In the genomic region with DNA sequence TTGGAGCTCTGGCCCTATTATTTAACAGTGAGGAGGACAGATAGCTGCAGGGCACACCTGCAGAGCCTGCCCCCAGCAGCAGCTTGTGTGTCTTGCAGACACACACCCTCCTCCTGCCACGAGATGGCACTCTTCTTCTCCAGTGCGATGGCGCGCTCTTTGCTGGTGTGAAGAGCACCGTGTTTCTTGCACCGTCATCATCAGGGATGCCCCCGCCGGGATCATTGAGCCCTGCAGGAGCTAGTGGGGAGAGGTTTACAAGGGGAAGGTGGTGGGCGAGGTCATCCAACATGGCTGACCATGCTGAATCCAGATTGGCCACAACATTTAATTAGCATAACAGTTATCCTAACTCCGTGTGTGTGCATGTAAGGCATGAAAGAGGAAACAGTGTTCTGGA, we compare ENCODE assay signal across 8 cellular contexts.
DNase-seq lines count a peak whose midpoint lies in the region; ATAC-seq and TF ChIP-seq lines count a peak whose summit lies in the region.

No MANE protein-coding gene starts in this region.

- no peaks in the 10 kb centered on the region for H4K20me1 ChIP-seq in PC-3 (ENCODE audit: low read length)

- H3K27me3 ChIP-seq in PC-3 (ENCODE audit: low read length) (no peaks in the 10 kb centered on the region), neutrophil (peaks cover 9% of the 10 kb centered on the region)

- H3K4me2 ChIP-seq in PC-3 (ENCODE audit: low read length), result peak overlapping the region; percentile 59

- POLR2A ChIA-PET in PC-3 (lab: Charles Lee; ENCODE audit: unreplicated experiment), result no interaction called here

- no peaks in the 10 kb centered on the region for H3K36me3 Mint-ChIP-seq in activated T-cell treated with anti-CD3 and anti-CD28 coated beads, Interleukin-2, amount 50 U/mL, for 4 hours (ENCODE audit: insufficient read depth)

- peak overlapping the region; percentile 30 for H3K9ac ChIP-seq in PC-3 (ENCODE audit: low read length)

- no peaks in the 10 kb centered on the region for H3F3A ChIP-seq in PC-3 (ENCODE audit: low read length, unreplicated experiment)

- H3K4me1 ChIP-seq in PC-3 (ENCODE audit: insufficient read depth, low read length) (peaks cover 7% of the 10 kb centered on the region; the same call in 1 of the 2 replicates), neutrophil (ENCODE audit: control insufficient read depth in 1 of 2, insufficient read depth in 1 of 2, low read depth in 1 of 2, low read length in 1 of 2) (no peaks in the 10 kb centered on the region)

- H3K79me2 ChIP-seq in PC-3 (ENCODE audit: low read length), result no peaks in the 10 kb centered on the region

- peak; percentile 97 for ATAC-seq in GM21786 (IDR thresholded peaks at IDR 0.05; ENCODE audit: unreplicated experiment)
- peak; percentile 99 for ATAC-seq in PC-3
- ATAC-seq in activated T-cell treated with anti-CD3 and anti-CD28 coated beads, Interleukin-2, amount 50 U/mL, for 4 hours, result peak; percentile 87 to 96

- no TSS peak for BruUV-seq in PC-3 (replicated peaks; lab: Mats Ljungman, UMichigan)

- H3K9me3 ChIP-seq in PC-3 (ENCODE audit: low read length), result no peaks in the 10 kb centered on the region
- no peaks in the 10 kb centered on the region for H3K9me3 ChIP-seq in neutrophil

- peak overlapping the region; percentile 30 for H3K4me3 Mint-ChIP-seq in activated T-cell treated with anti-CD3 and anti-CD28 coated beads, Interleukin-2, amount 50 U/mL, for 4 hours

- H3K27ac ChIP-seq in PC-3 (ENCODE audit: low read length), result no peak overlapping the region
- no peak overlapping the region for H3K27ac ChIP-seq in neutrophil

- CTCF ChIA-PET in PC-3 (lab: Charles Lee), result interaction anchor here (0.6 to 1.2 kb wide), 8 partner anchors 12 to 260 kb away, joined by 3 to 5 read pairs (median 3); no protein-coding TSS in a partner anchor

- intact Hi-C loops in PC-3 (cut with micrococcal nuclease), result loop anchor here (5.0 kb wide), 4 partner anchors 46 to 361 kb away; partner anchors contain the start of gene RAB20

- H3K9me3 Mint-ChIP-seq in activated T-cell treated with anti-CD3 and anti-CD28 coated beads, Interleukin-2, amount 50 U/mL, for 4 hours, result no peaks in the 10 kb centered on the region

- peak overlapping the region; percentile 25 for H3K4me3 ChIP-seq in Jurkat, Clone E6-1 (ENCODE audit: low read length)
- peak overlapping the region; percentile 43; the same call in 1 of the 2 replicates for H3K4me3 ChIP-seq in PC-3 (ENCODE audit: low read length)
- no peak overlapping the region for H3K4me3 ChIP-seq in fibroblast of pulmonary artery (replicated peaks; ENCODE audit: low read depth, low read length)
- H3K4me3 ChIP-seq in neutrophil (ENCODE audit: low read depth in 1 of 2, low read length in 1 of 2), result no peak overlapping the region

- TF ChIP-seq CTCF in PC-3 (conservative IDR thresholded peaks at IDR 0.05; ENCODE audit: low read depth, low read length) (peak; percentile 88), fibroblast of pulmonary artery (IDR thresholded peaks at IDR 0.05; ENCODE audit: low read length, missing control alignments) (peak; percentile 79), neutrophil (IDR thresholded peaks at IDR 0.05) (peak; percentile 73)

- peaks cover 4% of the 10 kb centered on the region for H3K4me1 Mint-ChIP-seq in activated T-cell treated with anti-CD3 and anti-CD28 coated beads, Interleukin-2, amount 50 U/mL, for 4 hours (ENCODE audit: low read depth)

- H3K36me3 ChIP-seq in PC-3 (ENCODE audit: low read depth, low read length) (no peaks in the 10 kb centered on the region), neutrophil (no peaks in the 10 kb centered on the region)

- DNase-seq in EL (peak; percentile 44), PC-3 (peak; percentile 78), fibroblast of pulmonary artery (ENCODE audit: low read depth) (peak; percentile 76), superior temporal gyrus (ENCODE audit: extremely low spot score) (peak; percentile 83)
- peak; percentile 63 for DNase-seq in Jurkat, Clone E6-1 (ENCODE audit: low read depth, low spot score)
- DNase-seq in activated T-cell treated with anti-CD3 and anti-CD28 coated beads, Interleukin-2, amount 50 U/mL, for 4 hours, result peak; percentile 42

- H3K9me2 ChIP-seq in PC-3 (replicated peaks; ENCODE audit: low read length), result no peaks in the 10 kb centered on the region

- peaks cover 6% of the 10 kb centered on the region for H3K27me3 Mint-ChIP-seq in activated T-cell treated with anti-CD3 and anti-CD28 coated beads, Interleukin-2, amount 50 U/mL, for 4 hours (ENCODE audit: low read depth)

- H2AFZ ChIP-seq in PC-3 (ENCODE audit: low read length), result peak overlapping the region; percentile 62

Comparison
In these comparisons a context has a peak if more than half of its experiments do, and no peak if none do; other contexts are left out.
1. H3K4me3 ChIP-seq: peak in Jurkat, Clone E6-1 (single experiment) and PC-3 (single experiment); none in fibroblast of pulmonary artery (single experiment) and neutrophil (0 of 2).
2. Peak in every context shown above with its lines, with median percentiles within 50 percentile points of each other: DNase-seq, ATAC-seq and CTCF ChIP-seq.